ENCODE assay signal across 8 cellular contexts in genomic region chr5:79858097-79858723, GRCh38.
DNase-seq lines count a peak whose midpoint lies in the region; ATAC-seq lines count a peak whose summit lies in the region.

No MANE protein-coding gene starts in this region.

- intact Hi-C loops in left colon (cut with DNase I, micrococcal nuclease): loop anchor here in 1 of 2 donors (10.0 kb wide), 1 partner anchor 153 kb away; no protein-coding TSS in a partner anchor

- peak; percentile 32 for DNase-seq in SIG-M5 treated with dmso at 0.1 percent for 504 hours (lab: John Stamatoyannopoulos, UW; ENCODE audit: unreplicated experiment)
- no peak for DNase-seq in SIG-M5 (lab: John Stamatoyannopoulos, UW)
- peak; percentile 38 for DNase-seq in NCI-H2029 (lab: John Stamatoyannopoulos, UW)
- DNase-seq in activated CD4-positive, alpha-beta T cell treated with anti-CD3 and anti-CD28 coated beads for 1 hour: peak; percentile 64
- peak; percentile 66 for DNase-seq in cerebellar cortex (ENCODE audit: low spot score)
- DNase-seq in left colon: peak in 1 of 2 donors; percentile 79
- DNase-seq in stimulated activated CD4-positive, alpha-beta T cell treated with anti-CD3 and anti-CD28 coated beads, Interleukin-4, amount 100 ng/mL, for 1 hour: peak; percentile 82

- ATAC-seq in left colon: peak; percentile 51
- ATAC-seq in HG03097 (IDR thresholded peaks at IDR 0.05; ENCODE audit: low FRiP score, unreplicated experiment): no peak
